Comparison of ENCODE assay signal across 13 cellular contexts in the genomic region with DNA sequence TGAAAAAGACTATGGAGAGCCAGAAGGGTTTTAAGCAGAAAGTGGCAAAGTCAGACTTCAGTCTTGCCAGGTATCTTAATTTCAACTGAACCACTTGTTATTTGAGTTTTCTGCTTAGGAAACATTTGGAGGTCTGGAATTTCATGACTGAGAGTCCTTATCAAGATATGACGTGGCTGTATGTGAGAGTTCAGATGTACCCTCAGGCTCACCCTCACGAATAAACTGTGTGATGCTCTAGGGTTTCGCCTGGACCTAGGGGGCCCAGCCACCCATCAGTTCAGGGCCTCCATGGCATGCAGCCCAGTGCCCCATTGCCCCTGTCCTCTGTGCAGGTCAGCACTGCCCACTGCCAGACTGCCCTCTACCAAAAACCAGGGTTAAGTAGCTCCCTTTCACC.
"Had no signal": no experiment of that assay in that cellular context is flagged by ENCODE, and none has a peak within 500 bp of the region (broad histone marks: within the 10 kb centered on the region; RNA-seq: fewer than 3 reads in every experiment).

No MANE protein-coding gene starts in this region.

- H3K36me3 ChIP-seq: sigmoid colon, thyroid gland, uterus had no signal

- H3K27ac ChIP-seq: thyroid gland had no signal

- H3K9me3 ChIP-seq: sigmoid colon, thyroid gland, uterus had no signal

- H3K27me3 ChIP-seq: dorsolateral prefrontal cortex, sigmoid colon, thyroid gland, uterus had no signal

- H3K27me3 Mint-ChIP-seq: activated T-cell treated with anti-CD3 and anti-CD28 coated beads, Interleukin-2, amount 50 U/mL, for 24 hours had no signal

- H3K4me1 Mint-ChIP-seq: neural crest cell had no signal

- H3K36me3 Mint-ChIP-seq: activated naive CD4-positive, alpha-beta T cell treated with anti-CD3 and anti-CD28 coated beads, Interleukin-2, amount 50 U/mL, for 72 hours had no signal

- H3K27ac Mint-ChIP-seq: activated T-cell treated with anti-CD3 and anti-CD28 coated beads, Interleukin-2, amount 50 U/mL, for 24 hours had no signal

- H3K4me3 ChIP-seq: dorsolateral prefrontal cortex, sigmoid colon, thyroid gland, uterus had no signal

- H3K4me3 Mint-ChIP-seq: activated T-cell treated with anti-CD3 and anti-CD28 coated beads, Interleukin-2, amount 50 U/mL, for 24 hours; neural crest cell had no signal

- DNase-seq: activated effector memory CD4-positive, alpha-beta T cell treated with Interleukin-2 at 50 U/mL for 16 hours; activated T-cell treated with anti-CD3 and anti-CD28 coated beads, Interleukin-2, amount 50 U/mL, for 24 hours; dorsolateral prefrontal cortex; foreskin fibroblast; glutamatergic neuron; left colon; sigmoid colon; stimulated activated CD4-positive, alpha-beta T cell treated with anti-CD3 and anti-CD28 coated beads, Interleukin-4, amount 100 ng/mL, for 4 hours; T-helper 9 cell; thyroid gland; uterus had no signal

- H3K4me1 ChIP-seq: thyroid gland, uterus had no signal

- ATAC-seq: left colon had no signal
